In the genomic region with DNA sequence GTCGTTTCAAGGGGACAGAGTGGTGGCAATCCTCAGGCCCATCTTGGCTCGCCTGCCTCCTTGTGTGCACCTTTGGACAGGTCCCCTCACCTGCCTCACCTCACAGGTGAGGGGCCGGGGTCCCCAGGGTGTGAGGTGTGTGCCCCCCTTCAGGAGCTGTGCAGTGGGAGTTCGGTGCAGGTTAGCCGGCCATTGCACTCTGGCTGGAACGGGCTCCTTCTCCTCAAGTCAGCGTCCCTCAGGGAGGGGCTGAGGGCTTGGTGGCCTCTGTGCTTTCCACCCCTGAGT, we compare ENCODE assay signal across 15 cellular contexts.
"Had no signal": no experiment of that assay in that cellular context is flagged by ENCODE, and none has a peak within 500 bp of the region (broad histone marks: within the 10 kb centered on the region; RNA-seq: fewer than 3 reads in every experiment).

No MANE protein-coding gene starts in this region.

- ATAC-seq: activated T-cell treated with anti-CD3 and anti-CD28 coated beads, Interleukin-2, amount 50 U/mL, for 72 hours had no signal

- H3K4me3 ChIP-seq: ascending aorta, breast epithelium, skin epidermis had no signal

- H3K27ac ChIP-seq: ascending aorta, breast epithelium, WERI-Rb-1 had no signal

- H3K9me3 ChIP-seq: ascending aorta, breast epithelium had no signal

- H3K4me1 ChIP-seq: ascending aorta, breast epithelium had no signal

- H3K27me3 ChIP-seq: ascending aorta, breast epithelium had no signal

- DNase-seq: activated CD4-positive, alpha-beta T cell treated with anti-CD3 and anti-CD28 coated beads for 1 hour; activated CD8-positive, alpha-beta memory T cell treated with anti-CD3 and anti-CD28 coated beads for 24 hours; activated CD8-positive, alpha-beta memory T cell treated with anti-CD3 and anti-CD28 coated beads, Interleukin-2, amount 50 U/mL, for 48 hours; activated naive CD4-positive, alpha-beta T cell treated with anti-CD3 and anti-CD28 coated beads, Interleukin-2, amount 50 U/mL, for 16 hours; activated T-cell treated with anti-CD3 and anti-CD28 coated beads, Interleukin-2, amount 50 U/mL, for 72 hours; effector memory CD4-positive, alpha-beta T cell; foreskin fibroblast; hippocampal formation; stimulated activated CD4-positive, alpha-beta T cell treated with anti-CD3 and anti-CD28 coated beads, Interleukin-15, amount 100 ng/mL, for 24 hours; stimulated activated CD4-positive, alpha-beta T cell treated with anti-CD3 and anti-CD28 coated beads, Interleukin-2, amount 100 ng/mL, for 48 hours; SW 1271; WERI-Rb-1 had no signal

- H3K36me3 ChIP-seq: breast epithelium, WERI-Rb-1 had no signal
